Comparison of ENCODE assay signal across 2 cellular contexts in the genomic region with DNA sequence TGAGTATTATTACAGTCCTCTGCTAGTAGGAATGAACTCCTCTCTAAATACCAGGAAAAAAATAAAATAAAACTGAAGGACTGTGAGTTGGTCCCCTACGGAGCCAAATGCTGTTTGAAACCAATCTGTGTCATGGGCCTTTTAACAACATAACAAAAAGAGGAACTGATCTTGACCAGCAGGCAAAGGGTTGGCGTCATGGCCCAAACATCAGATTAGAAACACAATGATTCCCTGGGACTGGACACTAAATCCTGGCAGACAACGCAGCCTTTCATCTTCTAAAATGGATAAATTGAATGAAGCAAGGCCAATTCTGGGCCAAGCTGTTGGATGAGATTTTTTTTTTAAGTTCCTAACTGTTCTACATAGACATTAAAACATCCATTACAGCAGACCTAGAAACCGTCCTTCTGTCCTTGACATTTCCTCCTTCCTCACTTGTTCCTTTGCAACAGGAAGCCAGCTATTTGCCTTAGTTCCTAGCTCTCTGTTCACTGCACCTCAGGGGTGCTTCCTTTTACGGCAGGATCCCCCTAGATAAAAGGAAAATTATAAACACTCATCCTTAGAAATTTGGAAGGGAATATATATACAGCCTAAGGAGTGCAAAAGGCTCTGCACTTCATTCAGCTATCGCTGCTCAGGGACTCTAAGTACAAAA.
A peak's percentile ranks its signal among the peaks of the same experiment; 100 is the strongest.
TF ChIP-seq lines count a peak whose summit lies in the region.

No MANE protein-coding gene starts in this region.

TF ChIP-seq in GM23338, 12 proteins besides CTCF, POLR2A, EP300 and RAD21:
- TF ChIP-seq EZH2phosphoT487 (IDR thresholded peaks at IDR 0.05; ENCODE audit: unreplicated experiment) (no peak), ZNF331 (CRISPR knock-in tag; IDR thresholded peaks at IDR 0.05; ENCODE audit: low read depth) (no peak), JUNB (IDR thresholded peaks at IDR 0.05; ENCODE audit: unreplicated experiment) (no peak), CREB1 (CRISPR knock-in tag; IDR thresholded peaks at IDR 0.05; ENCODE audit: low read depth) (no peak), ZNF114 (CRISPR knock-in tag; IDR thresholded peaks at IDR 0.05) (no peak)
TF ChIP-seq in GM23338: peak in this region for 0.

TF ChIP-seq in K562, 482 proteins besides CTCF, POLR2A, EP300 and RAD21:
- TF ChIP-seq MCM2 (IDR thresholded peaks at IDR 0.05; ENCODE audit: low read depth) = no peak
- no peak for TF ChIP-seq MEF2A (IDR thresholded peaks at IDR 0.05; ENCODE audit: control insufficient read depth, low read depth, low read length)
- TF ChIP-seq SPI1 (IDR thresholded peaks at IDR 0.05; ENCODE audit: borderline replicate concordance, low read depth, low read length) = peak; percentile 94
